In the genomic region with DNA sequence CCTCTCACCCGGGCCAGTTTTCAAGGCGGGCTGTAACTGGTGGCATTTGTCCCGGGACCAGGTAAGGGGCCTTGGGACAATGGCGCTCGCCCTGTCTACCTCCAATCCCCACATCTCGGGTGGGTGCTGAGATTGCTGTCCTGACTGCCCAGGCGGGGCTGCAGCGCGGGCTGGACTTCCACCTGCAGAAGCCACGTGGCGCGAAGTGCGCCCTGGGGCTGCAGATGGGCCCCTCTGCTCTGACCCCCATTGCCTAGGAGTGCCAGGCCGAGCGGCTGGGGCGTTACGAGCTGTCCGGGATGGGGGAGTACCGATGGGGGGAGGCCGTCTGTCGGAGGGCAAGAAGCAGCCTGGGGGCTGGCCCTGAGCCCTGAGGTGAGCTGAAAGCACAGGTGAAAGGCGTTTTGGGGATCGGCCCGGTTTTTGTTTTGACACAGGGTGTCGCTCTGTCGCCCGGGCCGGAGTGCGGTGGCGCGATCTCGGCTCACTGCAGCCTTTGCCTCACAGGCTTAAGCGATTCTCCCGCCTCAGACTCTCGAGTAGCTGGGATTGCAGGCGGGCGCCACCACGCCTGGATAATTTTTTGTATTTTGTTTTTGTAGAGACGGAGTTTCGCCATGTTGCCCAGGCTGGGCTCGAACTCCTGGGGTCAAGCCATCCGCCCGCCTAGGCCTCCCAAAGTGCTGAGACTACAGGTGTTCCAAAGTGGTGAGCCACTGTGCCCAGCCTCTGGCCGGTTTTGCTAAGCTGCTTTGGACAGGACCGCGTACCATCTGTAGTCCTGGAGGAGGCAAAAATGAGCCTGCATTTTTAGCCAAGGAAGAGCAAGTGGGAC, we compare ENCODE assay signal across 1 cellular context.
TF ChIP-seq lines count a peak whose summit lies in the region.

A gene with protein sequence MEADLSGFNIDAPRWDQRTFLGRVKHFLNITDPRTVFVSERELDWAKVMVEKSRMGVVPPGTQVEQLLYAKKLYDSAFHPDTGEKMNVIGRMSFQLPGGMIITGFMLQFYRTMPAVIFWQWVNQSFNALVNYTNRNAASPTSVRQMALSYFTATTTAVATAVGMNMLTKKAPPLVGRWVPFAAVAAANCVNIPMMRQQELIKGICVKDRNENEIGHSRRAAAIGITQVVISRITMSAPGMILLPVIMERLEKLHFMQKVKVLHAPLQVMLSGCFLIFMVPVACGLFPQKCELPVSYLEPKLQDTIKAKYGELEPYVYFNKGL (plus strand): TSS at position 16 of the 835 bp plus-strand sequence. CDS start 12,001 bp downstream, outside the sequence.

TF ChIP-seq in GM23338, 12 proteins besides CTCF, POLR2A, EP300 and RAD21 (continued from another document):
- TF ChIP-seq, protein P1, sequence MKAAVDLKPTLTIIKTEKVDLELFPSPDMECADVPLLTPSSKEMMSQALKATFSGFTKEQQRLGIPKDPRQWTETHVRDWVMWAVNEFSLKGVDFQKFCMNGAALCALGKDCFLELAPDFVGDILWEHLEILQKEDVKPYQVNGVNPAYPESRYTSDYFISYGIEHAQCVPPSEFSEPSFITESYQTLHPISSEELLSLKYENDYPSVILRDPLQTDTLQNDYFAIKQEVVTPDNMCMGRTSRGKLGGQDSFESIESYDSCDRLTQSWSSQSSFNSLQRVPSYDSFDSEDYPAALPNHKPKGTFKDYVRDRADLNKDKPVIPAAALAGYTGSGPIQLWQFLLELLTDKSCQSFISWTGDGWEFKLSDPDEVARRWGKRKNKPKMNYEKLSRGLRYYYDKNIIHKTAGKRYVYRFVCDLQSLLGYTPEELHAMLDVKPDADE (IDR thresholded peaks at IDR 0.05): 0 out of 2 replicates have a peak, but pooled peaks have one; percentile 28
